Comparison of ENCODE assay signal across 9 cellular contexts in genomic region chr13:42215578-42216421, GRCh38. TPM values are rescaled to one million over a fixed set of nuclear protein-coding genes. Genes with fewer than 3 reads are reported as not detected.
A peak's percentile ranks its signal among the peaks of the same experiment; 100 is the strongest.
DNase-seq lines count a peak whose midpoint lies in the region; ATAC-seq, FAIRE-seq and TF ChIP-seq lines count a peak whose summit lies in the region.
"Had no signal": no experiment of that assay in that cellular context is flagged by ENCODE, and none has a peak within 500 bp of the region (broad histone marks: within the 10 kb centered on the region; RNA-seq: fewer than 3 reads in every experiment).

No MANE protein-coding gene starts in this region.

- H3K4me3 ChIP-seq in heart left ventricle (no peak overlapping the region), gastroesophageal sphincter (no peak overlapping the region)

- TF ChIP-seq POLR2A in heart left ventricle (IDR thresholded peaks at IDR 0.05) (no peak), gastroesophageal sphincter (IDR thresholded peaks at IDR 0.05) (no peak)

- no peak overlapping the region for H3K27ac ChIP-seq in heart left ventricle
- no peak overlapping the region for H3K27ac ChIP-seq in gastroesophageal sphincter

- no peaks in the 10 kb centered on the region for H3K9me3 Mint-ChIP-seq in activated naive CD4-positive, alpha-beta T cell treated with anti-CD3 and anti-CD28 coated beads, Interleukin-2, amount 10 ng/mL, durations not matched to agents 7 days and 5 days

- no peak overlapping the region for H3K4me3 Mint-ChIP-seq in activated naive CD4-positive, alpha-beta T cell treated with anti-CD3 and anti-CD28 coated beads, Interleukin-2, amount 10 ng/mL, durations not matched to agents 7 days and 5 days

- TF ChIP-seq CTCF in heart left ventricle (IDR thresholded peaks at IDR 0.05) (peak in 10 of 12 donors; percentile 8 to 49 (median 25)), gastroesophageal sphincter (IDR thresholded peaks at IDR 0.05) (peak in 1 of 4 experiments; percentile 9)

- H3K27me3 ChIP-seq in heart left ventricle, result no peaks in the 10 kb centered on the region
- H3K27me3 ChIP-seq in gastroesophageal sphincter, result no peaks in the 10 kb centered on the region

- H3K36me3 ChIP-seq in heart left ventricle (peaks cover 0 to 83% (median 47%) of the 10 kb centered on the region in 9 donors), gastroesophageal sphincter (peaks cover 0 to 68% of the 10 kb centered on the region in 2 donors)

- no peak overlapping the region for H3K27ac Mint-ChIP-seq in activated naive CD4-positive, alpha-beta T cell treated with anti-CD3 and anti-CD28 coated beads, Interleukin-2, amount 10 ng/mL, durations not matched to agents 7 days and 5 days

- FAIRE-seq in islet of Langerhans (lab: Jason Lieb, UNC), result peak; percentile 56
- FAIRE-seq: colon had no signal

- no peaks in the 10 kb centered on the region for H3K4me1 Mint-ChIP-seq in activated naive CD4-positive, alpha-beta T cell treated with anti-CD3 and anti-CD28 coated beads, Interleukin-2, amount 10 ng/mL, durations not matched to agents 7 days and 5 days

- H3K9me3 ChIP-seq in heart left ventricle, result no peaks in the 10 kb centered on the region
- H3K9me3 ChIP-seq in gastroesophageal sphincter, result no peaks in the 10 kb centered on the region

- no peak for TF ChIP-seq EP300 in gastroesophageal sphincter (IDR thresholded peaks at IDR 0.05)

- no peaks in the 10 kb centered on the region for H3K4me1 ChIP-seq in heart left ventricle
- H3K4me1 ChIP-seq in gastroesophageal sphincter, result no peaks in the 10 kb centered on the region

- CTCF ChIA-PET in activated naive CD4-positive, alpha-beta T cell treated with anti-CD3 and anti-CD28 coated beads, Interleukin-2, amount 10 ng/mL, durations not matched to agents 7 days and 5 days (lab: Charles Lee), result interaction anchor here (0.7 to 1.2 kb wide), 3 partner anchors 13 to 547 kb away, joined by 3 to 5 read pairs (median 3); no protein-coding TSS in a partner anchor

- peaks cover 26% of the 10 kb centered on the region for H3K36me3 Mint-ChIP-seq in activated naive CD4-positive, alpha-beta T cell treated with anti-CD3 and anti-CD28 coated beads, Interleukin-2, amount 10 ng/mL, durations not matched to agents 7 days and 5 days

- WGBS in heart left ventricle, 4 donors, result 72 to 75% (median 73%) methylated on average over 6 of the region's 6 CpGs
- WGBS in gastroesophageal sphincter (ENCODE audit: low coverage in 1 of 2), 2 donors, result 46 to 49% methylated on average over 4 to 6 of the region's 6 CpGs

- no peaks in the 10 kb centered on the region for H3K27me3 Mint-ChIP-seq in activated naive CD4-positive, alpha-beta T cell treated with anti-CD3 and anti-CD28 coated beads, Interleukin-2, amount 10 ng/mL, durations not matched to agents 7 days and 5 days

- ATAC-seq in heart left ventricle, result no peak
- no peak for ATAC-seq in left ventricle myocardium superior
- no peak for ATAC-seq in gastroesophageal sphincter

- intact Hi-C loops in heart left ventricle (cut with DNase I) (no loop called here), left ventricle myocardium superior (cut with micrococcal nuclease) (no loop called here)

- DNase-seq in heart left ventricle, result no peak
- DNase-seq in left ventricle myocardium superior, result no peak
- peak; percentile 58 for DNase-seq in NAMALWA (ENCODE audit: low spot score)
- DNase-seq in activated naive CD4-positive, alpha-beta T cell treated with anti-CD3 and anti-CD28 coated beads, Interleukin-2, amount 10 ng/mL, durations not matched to agents 7 days and 5 days, result peak; percentile 58
- no peak for DNase-seq in activated gamma-delta T cell (lab: John Stamatoyannopoulos, UW)
- DNase-seq in NCI-H128 (lab: John Stamatoyannopoulos, UW; ENCODE audit: unreplicated experiment), result no peak

RNA-seq across cellular contexts. Expression of gene AKAP11, which starts 56.2 kb away (rescaled TPM):
- total RNA-seq in heart left ventricle (10 to 100 TPM; 18.4 to 33.7 (median 24.0) TPM), left ventricle myocardium superior (19.3 TPM), gastroesophageal sphincter (10 to 100 TPM; 41.1 to 53.4 (median 45.3) TPM)
- 10 to 100 TPM in 1 of 2 donors, 1 to 10 TPM in 1; 3.8 to 10.7 TPM for polyA plus RNA-seq in heart left ventricle

Comparison
In these comparisons a context has a peak if more than half of its experiments do, and no peak if none do; other contexts are left out.
1. DNase-seq: peak in NAMALWA (single experiment) and activated naive CD4-positive, alpha-beta T cell treated with anti-CD3 and anti-CD28 coated beads, Interleukin-2, amount 10 ng/mL, durations not matched to agents 7 days and 5 days (single experiment); none in heart left ventricle (0 of 5), left ventricle myocardium superior (single experiment), activated gamma-delta T cell (single experiment) and NCI-H128 (single experiment).